In genomic region chr17:8628172-8628571, GRCh38 we compare ENCODE assay signal across 1 cellular context.
TF ChIP-seq lines count a peak whose summit lies in the region.

No MANE protein-coding gene starts in this region.

TF ChIP-seq in SK-N-SH treated with all-trans-retinoic acid at 6 μM for 48 hours, 23 proteins besides CTCF, POLR2A, EP300 and RAD21 (continued from another document):
- TF ChIP-seq PATZ1 (CRISPR knock-in tag; IDR thresholded peaks at IDR 0.05; ENCODE audit: borderline replicate concordance) (no peak), ZC3H10 (CRISPR knock-in tag; IDR thresholded peaks at IDR 0.05) (no peak), ZNF565 (CRISPR knock-in tag; conservative IDR thresholded peaks at IDR 0.05; ENCODE audit: low read depth) (no peak), TCF4 (CRISPR knock-in tag; IDR thresholded peaks at IDR 0.05; ENCODE audit: borderline replicate concordance) (no peak), ZFP3 (CRISPR knock-in tag; IDR thresholded peaks at IDR 0.05) (no peak), PPARA (CRISPR knock-in tag; IDR thresholded peaks at IDR 0.05; ENCODE audit: borderline replicate concordance) (no peak), BACH2 (CRISPR knock-in tag; IDR thresholded peaks at IDR 0.05; ENCODE audit: borderline replicate concordance) (no peak)
- TF ChIP-seq, protein P1, sequence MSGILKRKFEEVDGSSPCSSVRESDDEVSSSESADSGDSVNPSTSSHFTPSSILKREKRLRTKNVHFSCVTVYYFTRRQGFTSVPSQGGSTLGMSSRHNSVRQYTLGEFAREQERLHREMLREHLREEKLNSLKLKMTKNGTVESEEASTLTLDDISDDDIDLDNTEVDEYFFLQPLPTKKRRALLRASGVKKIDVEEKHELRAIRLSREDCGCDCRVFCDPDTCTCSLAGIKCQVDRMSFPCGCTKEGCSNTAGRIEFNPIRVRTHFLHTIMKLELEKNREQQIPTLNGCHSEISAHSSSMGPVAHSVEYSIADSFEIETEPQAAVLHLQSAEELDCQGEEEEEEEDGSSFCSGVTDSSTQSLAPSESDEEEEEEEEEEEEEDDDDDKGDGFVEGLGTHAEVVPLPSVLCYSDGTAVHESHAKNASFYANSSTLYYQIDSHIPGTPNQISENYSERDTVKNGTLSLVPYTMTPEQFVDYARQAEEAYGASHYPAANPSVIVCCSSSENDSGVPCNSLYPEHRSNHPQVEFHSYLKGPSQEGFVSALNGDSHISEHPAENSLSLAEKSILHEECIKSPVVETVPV (CRISPR knock-in tag; IDR thresholded peaks at IDR 0.05) = no peak
TF ChIP-seq in SK-N-SH treated with all-trans-retinoic acid at 6 μM for 48 hours: peak in this region for 0.
